In the genomic region with DNA sequence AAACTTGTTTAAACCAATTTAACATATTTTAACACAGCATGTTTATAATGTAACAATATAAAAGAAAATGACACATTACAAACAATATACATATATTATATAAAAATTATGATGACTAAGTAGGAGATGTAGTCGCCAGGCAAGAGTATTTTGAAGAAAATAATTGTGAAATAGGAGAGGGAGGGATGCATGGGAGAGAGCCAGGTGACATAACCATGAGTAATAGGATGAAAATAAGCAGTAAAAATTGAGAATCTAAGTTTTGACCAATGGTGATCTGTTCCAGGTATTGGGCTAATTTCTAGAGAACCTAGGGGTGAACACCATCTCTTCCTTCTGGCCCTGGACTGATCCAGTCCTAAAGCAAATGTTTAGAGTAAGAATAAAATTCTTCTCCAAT, we compare ENCODE assay signal across 1 cellular context.
TF ChIP-seq lines count a peak whose summit lies in the region.

No MANE protein-coding gene starts in this region.

TF ChIP-seq in SK-N-SH, 30 proteins besides CTCF, POLR2A, EP300 and RAD21 (continued from another document):
- TF ChIP-seq, protein P1, sequence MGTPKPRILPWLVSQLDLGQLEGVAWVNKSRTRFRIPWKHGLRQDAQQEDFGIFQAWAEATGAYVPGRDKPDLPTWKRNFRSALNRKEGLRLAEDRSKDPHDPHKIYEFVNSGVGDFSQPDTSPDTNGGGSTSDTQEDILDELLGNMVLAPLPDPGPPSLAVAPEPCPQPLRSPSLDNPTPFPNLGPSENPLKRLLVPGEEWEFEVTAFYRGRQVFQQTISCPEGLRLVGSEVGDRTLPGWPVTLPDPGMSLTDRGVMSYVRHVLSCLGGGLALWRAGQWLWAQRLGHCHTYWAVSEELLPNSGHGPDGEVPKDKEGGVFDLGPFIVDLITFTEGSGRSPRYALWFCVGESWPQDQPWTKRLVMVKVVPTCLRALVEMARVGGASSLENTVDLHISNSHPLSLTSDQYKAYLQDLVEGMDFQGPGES (IDR thresholded peaks at IDR 0.05; ENCODE audit: low read depth, low read length) = no peak
- TF ChIP-seq RFX5 (IDR thresholded peaks at IDR 0.05; ENCODE audit: low read length) (no peak), MEF2A (IDR thresholded peaks at IDR 0.05; ENCODE audit: borderline replicate concordance, low read depth) (no peak), MXI1 (IDR thresholded peaks at IDR 0.05; ENCODE audit: low read depth, low read length) (no peak), POLR2AphosphoS5 (IDR thresholded peaks at IDR 0.05; ENCODE audit: low read depth, low read length) (no peak), JUND (IDR thresholded peaks at IDR 0.05) (no peak), RCOR1 (IDR thresholded peaks at IDR 0.05; ENCODE audit: low read length) (no peak), EZH2phosphoT487 (IDR thresholded peaks at IDR 0.05; ENCODE audit: borderline replicate concordance, low read depth) (no peak)
- TF ChIP-seq, protein P2, sequence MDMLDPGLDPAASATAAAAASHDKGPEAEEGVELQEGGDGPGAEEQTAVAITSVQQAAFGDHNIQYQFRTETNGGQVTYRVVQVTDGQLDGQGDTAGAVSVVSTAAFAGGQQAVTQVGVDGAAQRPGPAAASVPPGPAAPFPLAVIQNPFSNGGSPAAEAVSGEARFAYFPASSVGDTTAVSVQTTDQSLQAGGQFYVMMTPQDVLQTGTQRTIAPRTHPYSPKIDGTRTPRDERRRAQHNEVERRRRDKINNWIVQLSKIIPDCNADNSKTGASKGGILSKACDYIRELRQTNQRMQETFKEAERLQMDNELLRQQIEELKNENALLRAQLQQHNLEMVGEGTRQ (IDR thresholded peaks at IDR 0.05; ENCODE audit: borderline replicate concordance, low read depth, low read length) = no peak
- TF ChIP-seq, protein P3, sequence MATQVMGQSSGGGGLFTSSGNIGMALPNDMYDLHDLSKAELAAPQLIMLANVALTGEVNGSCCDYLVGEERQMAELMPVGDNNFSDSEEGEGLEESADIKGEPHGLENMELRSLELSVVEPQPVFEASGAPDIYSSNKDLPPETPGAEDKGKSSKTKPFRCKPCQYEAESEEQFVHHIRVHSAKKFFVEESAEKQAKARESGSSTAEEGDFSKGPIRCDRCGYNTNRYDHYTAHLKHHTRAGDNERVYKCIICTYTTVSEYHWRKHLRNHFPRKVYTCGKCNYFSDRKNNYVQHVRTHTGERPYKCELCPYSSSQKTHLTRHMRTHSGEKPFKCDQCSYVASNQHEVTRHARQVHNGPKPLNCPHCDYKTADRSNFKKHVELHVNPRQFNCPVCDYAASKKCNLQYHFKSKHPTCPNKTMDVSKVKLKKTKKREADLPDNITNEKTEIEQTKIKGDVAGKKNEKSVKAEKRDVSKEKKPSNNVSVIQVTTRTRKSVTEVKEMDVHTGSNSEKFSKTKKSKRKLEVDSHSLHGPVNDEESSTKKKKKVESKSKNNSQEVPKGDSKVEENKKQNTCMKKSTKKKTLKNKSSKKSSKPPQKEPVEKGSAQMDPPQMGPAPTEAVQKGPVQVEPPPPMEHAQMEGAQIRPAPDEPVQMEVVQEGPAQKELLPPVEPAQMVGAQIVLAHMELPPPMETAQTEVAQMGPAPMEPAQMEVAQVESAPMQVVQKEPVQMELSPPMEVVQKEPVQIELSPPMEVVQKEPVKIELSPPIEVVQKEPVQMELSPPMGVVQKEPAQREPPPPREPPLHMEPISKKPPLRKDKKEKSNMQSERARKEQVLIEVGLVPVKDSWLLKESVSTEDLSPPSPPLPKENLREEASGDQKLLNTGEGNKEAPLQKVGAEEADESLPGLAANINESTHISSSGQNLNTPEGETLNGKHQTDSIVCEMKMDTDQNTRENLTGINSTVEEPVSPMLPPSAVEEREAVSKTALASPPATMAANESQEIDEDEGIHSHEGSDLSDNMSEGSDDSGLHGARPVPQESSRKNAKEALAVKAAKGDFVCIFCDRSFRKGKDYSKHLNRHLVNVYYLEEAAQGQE (IDR thresholded peaks at IDR 0.05; ENCODE audit: low read depth, low read length) = no peak
- TF ChIP-seq, protein P4, sequence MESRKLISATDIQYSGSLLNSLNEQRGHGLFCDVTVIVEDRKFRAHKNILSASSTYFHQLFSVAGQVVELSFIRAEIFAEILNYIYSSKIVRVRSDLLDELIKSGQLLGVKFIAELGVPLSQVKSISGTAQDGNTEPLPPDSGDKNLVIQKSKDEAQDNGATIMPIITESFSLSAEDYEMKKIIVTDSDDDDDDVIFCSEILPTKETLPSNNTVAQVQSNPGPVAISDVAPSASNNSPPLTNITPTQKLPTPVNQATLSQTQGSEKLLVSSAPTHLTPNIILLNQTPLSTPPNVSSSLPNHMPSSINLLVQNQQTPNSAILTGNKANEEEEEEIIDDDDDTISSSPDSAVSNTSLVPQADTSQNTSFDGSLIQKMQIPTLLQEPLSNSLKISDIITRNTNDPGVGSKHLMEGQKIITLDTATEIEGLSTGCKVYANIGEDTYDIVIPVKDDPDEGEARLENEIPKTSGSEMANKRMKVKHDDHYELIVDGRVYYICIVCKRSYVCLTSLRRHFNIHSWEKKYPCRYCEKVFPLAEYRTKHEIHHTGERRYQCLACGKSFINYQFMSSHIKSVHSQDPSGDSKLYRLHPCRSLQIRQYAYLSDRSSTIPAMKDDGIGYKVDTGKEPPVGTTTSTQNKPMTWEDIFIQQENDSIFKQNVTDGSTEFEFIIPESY (IDR thresholded peaks at IDR 0.05; ENCODE audit: borderline replicate concordance, low read depth) = no peak
